Comparison of ENCODE assay signal across 22 cellular contexts in the genomic region with DNA sequence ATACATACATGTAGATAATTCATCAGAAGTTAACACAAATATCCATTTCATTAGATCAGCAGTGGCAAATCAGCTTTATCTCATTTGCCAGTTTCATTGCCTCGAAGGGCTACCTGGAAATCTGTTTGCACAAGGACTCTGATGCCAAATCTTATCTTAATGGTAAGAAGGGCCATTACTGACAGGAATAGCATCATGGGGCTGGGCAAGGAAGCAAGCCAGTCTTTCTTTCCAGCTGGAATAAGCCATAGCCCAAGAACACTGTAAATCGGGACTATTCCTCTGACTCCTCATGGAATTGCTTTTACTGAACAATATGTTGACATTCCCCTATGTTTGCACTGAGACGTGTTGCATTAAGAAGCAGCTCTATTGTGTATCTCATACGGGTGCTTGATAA.
"Had no signal": no experiment of that assay in that cellular context is flagged by ENCODE, and none has a peak within 500 bp of the region (broad histone marks: within the 10 kb centered on the region; RNA-seq: fewer than 3 reads in every experiment).

No MANE protein-coding gene starts in this region.

- DNase-seq: colonic mucosa; cortex of kidney; effector CD8-positive, alpha-beta T cell; effector memory CD8-positive, alpha-beta T cell; endodermal cell; erythroblast; esophagus squamous epithelium; foreskin fibroblast; foreskin melanocyte; gastrocnemius medialis; glutamatergic neuron; head of caudate nucleus; heart right ventricle; hippocampal formation; left cardiac atrium; left lung; lower lobe of right lung; mesendoderm; midbrain had no signal

- H3K27ac ChIP-seq: colonic mucosa, epithelial cell of prostate, esophagus squamous epithelium, gastrocnemius medialis, left lung, lower lobe of right lung had no signal

- H3K9me3 Mint-ChIP-seq: dendritic cell treated with granulocyte-macrophage colony-stimulating factor and Interleukin-4, amounts not matched to agents 40 ng/mL and 50 ng/mL, for 4 days; effector memory CD8-positive, alpha-beta T cell; endodermal cell had no signal

- H3K27me3 ChIP-seq: colonic mucosa, gastrocnemius medialis had no signal

- H3K27ac Mint-ChIP-seq: dendritic cell treated with granulocyte-macrophage colony-stimulating factor and Interleukin-4, amounts not matched to agents 40 ng/mL and 50 ng/mL, for 4 days; effector memory CD8-positive, alpha-beta T cell; endodermal cell had no signal

- H3K4me3 Mint-ChIP-seq: dendritic cell treated with granulocyte-macrophage colony-stimulating factor and Interleukin-4, amounts not matched to agents 40 ng/mL and 50 ng/mL, for 4 days; effector memory CD8-positive, alpha-beta T cell; endodermal cell had no signal

- H3K9me3 ChIP-seq: colonic mucosa, esophagus squamous epithelium, gastrocnemius medialis, heart right ventricle, left lung, lower lobe of right lung had no signal

- H3K27me3 Mint-ChIP-seq: dendritic cell treated with granulocyte-macrophage colony-stimulating factor and Interleukin-4, amounts not matched to agents 40 ng/mL and 50 ng/mL, for 4 days had no signal

- ATAC-seq: effector memory CD8-positive, alpha-beta T cell; esophagus mucosa; gastrocnemius medialis; left lung; lower lobe of right lung had no signal

- H3K4me1 ChIP-seq: colonic mucosa, gastrocnemius medialis had no signal

- H3K36me3 ChIP-seq: colonic mucosa, esophagus squamous epithelium, gastrocnemius medialis, heart right ventricle, left lung, lower lobe of right lung had no signal

- H3K4me3 ChIP-seq: colonic mucosa, esophagus squamous epithelium, gastrocnemius medialis, heart right ventricle, left lung, lower lobe of right lung had no signal
